Comparison of ENCODE assay signal across 9 cellular contexts in genomic region chr22:25109878-25110595, GRCh38.
A peak's percentile ranks its signal among the peaks of the same experiment; 100 is the strongest.
DNase-seq lines count a peak whose midpoint lies in the region; ATAC-seq and TF ChIP-seq lines count a peak whose summit lies in the region.
"Had no signal": no experiment of that assay in that cellular context is flagged by ENCODE, and none has a peak within 500 bp of the region (broad histone marks: within the 10 kb centered on the region; RNA-seq: fewer than 3 reads in every experiment).

No MANE protein-coding gene starts in this region.

- no peaks in the 10 kb centered on the region for H3K36me3 ChIP-seq in CD8-positive, alpha-beta memory T cell (ENCODE audit: insufficient read depth, low read length)
- H3K36me3 ChIP-seq in PC-9 (ENCODE audit: low read depth) (no peaks in the 10 kb centered on the region), endodermal cell (ENCODE audit: control insufficient read depth, insufficient read depth, low read length) (peaks cover 9% of the 10 kb centered on the region), neuron (ENCODE audit: insufficient read depth, low read length) (no peaks in the 10 kb centered on the region), MG63 (no peaks in the 10 kb centered on the region; the same call in 1 of the 2 replicates)

- no peaks in the 10 kb centered on the region for H3K9me3 ChIP-seq in CD8-positive, alpha-beta memory T cell (ENCODE audit: low read length)
- H3K9me3 ChIP-seq in PC-9 (ENCODE audit: insufficient read depth, low read depth) (no peaks in the 10 kb centered on the region), endodermal cell (ENCODE audit: control insufficient read depth, low read length) (no peaks in the 10 kb centered on the region), neuron (ENCODE audit: low read length) (no peaks in the 10 kb centered on the region), MG63 (no peaks in the 10 kb centered on the region)

- no TSS peak for BruUV-seq in PC-9 (replicated peaks; lab: Mats Ljungman, UMichigan)

- no peaks in the 10 kb centered on the region for H3K9me2 ChIP-seq in PC-9 (ENCODE audit: insufficient read depth)

- H3K27ac ChIP-seq in CD8-positive, alpha-beta memory T cell (ENCODE audit: low read depth, low read length), result no peak overlapping the region
- H3K27ac ChIP-seq in PC-9 (no peak overlapping the region), endodermal cell (ENCODE audit: low read depth, low read length) (no peak overlapping the region)
- H3K27ac ChIP-seq: SK-N-MC had no signal

- H3K4me3 Mint-ChIP-seq in CD8-positive, alpha-beta memory T cell, result peak overlapping the region; percentile 10 to 94 (median 87)
- no peak overlapping the region for H3K4me3 Mint-ChIP-seq in endodermal cell

- H3K27ac Mint-ChIP-seq in CD8-positive, alpha-beta memory T cell, result peak overlapping the region in 4 of 8 donors; percentile 64 to 94 (median 83)
- peak overlapping the region; percentile 22 for H3K27ac Mint-ChIP-seq in endodermal cell

- H4K20me1 ChIP-seq in PC-9 (ENCODE audit: insufficient read depth), result peaks cover 6% of the 10 kb centered on the region; the same call in 1 of the 2 replicates

- H3F3A ChIP-seq in PC-9 (ENCODE audit: insufficient read depth, low read depth), result peaks cover 9% of the 10 kb centered on the region; the same call in 1 of the 2 replicates

- H3K27me3 ChIP-seq in CD8-positive, alpha-beta memory T cell (ENCODE audit: insufficient read depth, low read length, poor library complexity, severe bottlenecking), result no peaks in the 10 kb centered on the region
- H3K27me3 ChIP-seq in PC-9 (ENCODE audit: insufficient read depth, low read depth), result no peaks in the 10 kb centered on the region
- no peaks in the 10 kb centered on the region for H3K27me3 ChIP-seq in endodermal cell (ENCODE audit: control insufficient read depth, insufficient read depth, low read length, poor library complexity, severe bottlenecking)
- no peaks in the 10 kb centered on the region for H3K27me3 ChIP-seq in neuron (ENCODE audit: insufficient read depth, low read length)
- H3K27me3 ChIP-seq in MG63, result no peaks in the 10 kb centered on the region

- H3K4me2 ChIP-seq in PC-9, result peak overlapping the region; percentile 93; the same call in 1 of the 2 replicates

- H3K36me3 Mint-ChIP-seq in CD8-positive, alpha-beta memory T cell, result no peaks in the 10 kb centered on the region
- peaks cover 7% of the 10 kb centered on the region for H3K36me3 Mint-ChIP-seq in endodermal cell (ENCODE audit: low read depth)

- no peak overlapping the region for H3K9ac ChIP-seq in endodermal cell (ENCODE audit: extremely low read depth, low read length, poor library complexity, severe bottlenecking)

- WGBS in endodermal cell (ENCODE audit: insufficient coverage in 1 of 2, insufficient read length in 1 of 2), 2 experiments, result 83 to 94% methylated on average over 6 of the region's 6 CpGs

- no peaks in the 10 kb centered on the region for H3K27me3 Mint-ChIP-seq in CD8-positive, alpha-beta memory T cell
- no peaks in the 10 kb centered on the region for H3K27me3 Mint-ChIP-seq in endodermal cell (ENCODE audit: insufficient read depth)

- POLR2A ChIA-PET in CD8-positive, alpha-beta memory T cell (lab: Charles Lee), result interaction anchor here (0.6 to 1.4 kb wide), 2 partner anchors 42 to 51 kb away, joined by 3 to 5 read pairs; no protein-coding TSS in a partner anchor
- POLR2A ChIA-PET in PC-9 (lab: Charles Lee; ENCODE audit: unreplicated experiment), result no interaction called here

- TF ChIP-seq CTCF in PC-9 (conservative IDR thresholded peaks at IDR 0.05) (no peak), endodermal cell (conservative IDR thresholded peaks at IDR 0.05) (no peak)

- no peak for ATAC-seq in HG02852 (IDR thresholded peaks at IDR 0.05; ENCODE audit: unreplicated experiment)

- no peak overlapping the region for H3K4me3 ChIP-seq in CD8-positive, alpha-beta memory T cell (ENCODE audit: low read length)
- no peak overlapping the region for H3K4me3 ChIP-seq in PC-9
- H3K4me3 ChIP-seq in endodermal cell (ENCODE audit: low read length), result no peak overlapping the region
- peak overlapping the region; percentile 58 for H3K4me3 ChIP-seq in neuron (ENCODE audit: low read length)
- H3K4me3 ChIP-seq in MG63, result no peak overlapping the region
- H3K4me3 ChIP-seq: SK-N-MC had no signal

- DNase-seq in CD8-positive, alpha-beta memory T cell, result no peak
- no peak for DNase-seq in PC-9
- DNase-seq in endodermal cell, result no peak
- DNase-seq in MG63, result no peak
- DNase-seq in DMS79 (lab: John Stamatoyannopoulos, UW), result no peak
- no peak for DNase-seq in DMS114 treated with DMSO at 0.1 percent for 48 hours (lab: John Stamatoyannopoulos, UW; ENCODE audit: unreplicated experiment)

- H3K4me1 ChIP-seq in CD8-positive, alpha-beta memory T cell (ENCODE audit: insufficient read depth, low read length), result peaks cover 13% of the 10 kb centered on the region
- H3K4me1 ChIP-seq in PC-9 (replicated peaks; ENCODE audit: insufficient read depth) (peaks cover 5% of the 10 kb centered on the region), endodermal cell (ENCODE audit: control insufficient read depth, insufficient read depth, low read length) (peaks cover 8% of the 10 kb centered on the region), neuron (ENCODE audit: insufficient read depth, low read length) (peaks cover 25% of the 10 kb centered on the region)

- H2AFZ ChIP-seq in PC-9, result no peak overlapping the region
- H2AFZ ChIP-seq in neuron (ENCODE audit: low read depth, low read length), result no peak overlapping the region

- CTCF ChIA-PET in CD8-positive, alpha-beta memory T cell (lab: Charles Lee), result interaction anchor here (0.9 to 3.5 kb wide), 15 partner anchors 10 to 156 kb away, joined by 3 to 22 read pairs (median 4); no protein-coding TSS in a partner anchor
- CTCF ChIA-PET in PC-9 (lab: Charles Lee), result interaction anchor here (0.6 kb wide), 1 partner anchor 59 kb away, joined by 3 read pairs; no protein-coding TSS in a partner anchor

- intact Hi-C loops in PC-9 (cut with micrococcal nuclease; ENCODE audit: unreplicated experiment), result loop anchor here (2.0 to 5.0 kb wide), 2 partner anchors 42 to 171 kb away; no protein-coding TSS in a partner anchor

- H3K9me3 Mint-ChIP-seq in CD8-positive, alpha-beta memory T cell, result peaks cover 0 to 3% (median 0%) of the 10 kb centered on the region in 5 donors
- no peaks in the 10 kb centered on the region for H3K9me3 Mint-ChIP-seq in endodermal cell

- H3K79me2 ChIP-seq in PC-9 (ENCODE audit: low read depth), result no peaks in the 10 kb centered on the region; the same call in 1 of the 2 replicates

- H3K4me1 Mint-ChIP-seq in CD8-positive, alpha-beta memory T cell, result peaks cover 21 to 25% (median 23%) of the 10 kb centered on the region in 3 donors
- peaks cover 18% of the 10 kb centered on the region for H3K4me1 Mint-ChIP-seq in endodermal cell
